17 cellular contexts compared by ENCODE assay signal in the genomic region with DNA sequence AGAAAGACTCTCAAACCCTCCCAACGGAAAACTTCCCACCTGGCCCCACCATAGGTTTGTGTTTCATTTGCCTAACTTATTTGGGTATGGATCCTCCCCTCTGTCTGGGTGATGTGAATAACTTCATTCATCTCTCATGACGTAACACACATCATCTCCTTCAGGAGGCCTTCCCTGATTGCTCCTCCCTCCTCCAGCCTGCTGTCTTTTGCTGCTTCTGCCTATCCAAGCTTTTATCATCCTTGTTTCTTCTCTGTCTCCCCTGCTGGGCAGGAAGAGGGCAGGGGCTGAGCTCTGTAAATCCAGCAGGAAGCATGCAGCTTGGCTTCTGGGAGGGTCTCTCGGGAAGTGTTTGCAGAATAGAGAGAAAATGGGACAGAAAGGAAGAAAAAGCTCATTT.
"Had no signal": no experiment of that assay in that cellular context is flagged by ENCODE, and none has a peak within 500 bp of the region (broad histone marks: within the 10 kb centered on the region; RNA-seq: fewer than 3 reads in every experiment).

No MANE protein-coding gene starts in this region.

- H3K9me3 ChIP-seq: gastrocnemius medialis, heart left ventricle, mucosa of descending colon, tibial artery, vagina had no signal

- H3K4me1 ChIP-seq: gastrocnemius medialis had no signal

- H3K9me3 Mint-ChIP-seq: activated CD4-positive, alpha-beta T cell treated with anti-CD3 and anti-CD28 coated beads, Interleukin-2, amount 10 ng/mL, durations not matched to agents 24 days and 14 days; activated naive CD8-positive, alpha-beta T cell treated with anti-CD3 and anti-CD28 coated beads, Interleukin-2, amount 50 U/mL, for 24 hours had no signal

- H3K27ac ChIP-seq: dorsolateral prefrontal cortex, gastrocnemius medialis, tibial artery, vagina had no signal

- DNase-seq: activated CD4-positive, alpha-beta T cell treated with anti-CD3 and anti-CD28 coated beads, Interleukin-2, amount 10 ng/mL, durations not matched to agents 24 days and 14 days; activated CD4-positive, CD25-positive, alpha-beta regulatory T cell; activated naive CD4-positive, alpha-beta T cell; activated naive CD8-positive, alpha-beta T cell treated with anti-CD3 and anti-CD28 coated beads, Interleukin-2, amount 50 U/mL, for 24 hours; dorsolateral prefrontal cortex; erythroblast; gastrocnemius medialis; heart left ventricle; mucosa of descending colon; naive thymus-derived CD8-positive, alpha-beta T cell; nucleus accumbens; stimulated activated CD4-positive, alpha-beta T cell treated with anti-CD3 and anti-CD28 coated beads, Interleukin-2, amount 100 ng/mL, for 48 hours; stimulated activated naive B cell treated with anti-CD40 and anti-IgM and Interleukin-4, amounts not matched to agents 10 μg/mL and 1 μg/mL and 100 μg/mL, for 72 hours; T-helper 2 cell; tibial artery had no signal

- H3K4me1 Mint-ChIP-seq: activated CD4-positive, alpha-beta T cell treated with anti-CD3 and anti-CD28 coated beads, Interleukin-2, amount 10 ng/mL, durations not matched to agents 24 days and 14 days had no signal

- H3K4me3 ChIP-seq: dorsolateral prefrontal cortex, gastrocnemius medialis, heart left ventricle, lung, mucosa of descending colon, tibial artery, vagina had no signal

- H3K4me3 Mint-ChIP-seq: activated CD4-positive, alpha-beta T cell treated with anti-CD3 and anti-CD28 coated beads, Interleukin-2, amount 10 ng/mL, durations not matched to agents 24 days and 14 days; activated naive CD8-positive, alpha-beta T cell treated with anti-CD3 and anti-CD28 coated beads, Interleukin-2, amount 50 U/mL, for 24 hours; stimulated activated naive B cell treated with anti-CD40 and anti-IgM and Interleukin-4, amounts not matched to agents 10 μg/mL and 1 μg/mL and 100 μg/mL, for 72 hours had no signal

- H3K27ac Mint-ChIP-seq: activated CD4-positive, alpha-beta T cell treated with anti-CD3 and anti-CD28 coated beads, Interleukin-2, amount 10 ng/mL, durations not matched to agents 24 days and 14 days; activated naive CD8-positive, alpha-beta T cell treated with anti-CD3 and anti-CD28 coated beads, Interleukin-2, amount 50 U/mL, for 24 hours; naive thymus-derived CD8-positive, alpha-beta T cell; stimulated activated naive B cell treated with anti-CD40 and anti-IgM and Interleukin-4, amounts not matched to agents 10 μg/mL and 1 μg/mL and 100 μg/mL, for 72 hours had no signal

- H3K27me3 ChIP-seq: dorsolateral prefrontal cortex, gastrocnemius medialis, vagina had no signal

- H3K36me3 ChIP-seq: gastrocnemius medialis, heart left ventricle, tibial artery, vagina had no signal
